Comparison of ENCODE assay signal across 9 cellular contexts in the genomic region with DNA sequence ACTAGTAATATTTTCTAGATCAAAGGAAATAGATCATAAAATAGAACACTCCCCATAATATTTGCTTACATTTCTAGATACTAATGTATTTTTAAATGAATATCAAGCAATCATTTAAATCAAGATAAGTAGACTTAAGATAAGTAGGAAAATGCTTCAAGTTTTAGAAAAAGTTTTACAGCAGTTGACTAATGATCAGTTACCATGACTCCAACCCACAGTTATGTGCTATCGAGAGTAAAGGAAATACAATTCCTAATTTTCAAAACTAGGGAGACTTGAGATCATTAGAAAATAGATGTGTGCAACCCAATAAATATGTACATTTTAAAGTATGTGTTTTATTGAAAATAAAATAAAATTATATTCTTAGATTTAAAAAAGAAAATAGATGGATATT.
"Had no signal": no experiment of that assay in that cellular context is flagged by ENCODE, and none has a peak within 500 bp of the region (broad histone marks: within the 10 kb centered on the region; RNA-seq: fewer than 3 reads in every experiment).

No MANE protein-coding gene starts in this region.

- FAIRE-seq: HTR-8/SVneo had no signal

- H3K9me3 ChIP-seq: HAP-1 had no signal

- H2AFZ ChIP-seq: GM23248 had no signal

- H3K27ac ChIP-seq: GM23248, HL-60, KMS-11 had no signal

- DNase-seq: GM23248, GOT3, H7, KBM-7 had no signal

- H3K9ac ChIP-seq: GM23248, KMS-11 had no signal

- H3K9me3 Mint-ChIP-seq: IgD-negative memory B cell had no signal

- H3K4me3 ChIP-seq: GM23248, HAP-1 had no signal

- H3K27ac Mint-ChIP-seq: IgD-negative memory B cell had no signal

- H3K27me3 Mint-ChIP-seq: IgD-negative memory B cell had no signal

- H3K36me3 ChIP-seq: HAP-1 had no signal

- H3K4me2 ChIP-seq: KMS-11 had no signal

- H3K4me3 Mint-ChIP-seq: IgD-negative memory B cell had no signal
